Comparison of ENCODE assay signal across 10 cellular contexts in genomic region chr2:176291768-176292393, GRCh38. TPM values are rescaled to one million over a fixed set of nuclear protein-coding genes. Genes with fewer than 3 reads are reported as not detected.
DNase-seq lines count a peak whose midpoint lies in the region; ATAC-seq and TF ChIP-seq lines count a peak whose summit lies in the region.
"Had no signal": no experiment of that assay in that cellular context is flagged by ENCODE, and none has a peak within 500 bp of the region (broad histone marks: within the 10 kb centered on the region; RNA-seq: fewer than 3 reads in every experiment).

No MANE protein-coding gene starts in this region.

- H3K27ac ChIP-seq in RWPE2 (ENCODE audit: poor library complexity, severe bottlenecking) (no peak overlapping the region), substantia nigra (ENCODE audit: low read depth, low read length, poor library complexity, severe bottlenecking) (no peak overlapping the region)

- ATAC-seq in GM19035 (IDR thresholded peaks at IDR 0.05; ENCODE audit: unreplicated experiment) (peak; percentile 93), HG02938 (IDR thresholded peaks at IDR 0.05; ENCODE audit: unreplicated experiment) (peak; percentile 79), RWPE2 (ENCODE audit: low read depth) (0 out of 3 replicates have a peak, but pooled peaks have one; percentile 35)

- DNase-seq in DMS79 treated with DMSO at 0.1 percent for 48 hours (lab: John Stamatoyannopoulos, UW) (peak; percentile 30), RWPE2 (ENCODE audit: low spot score) (no peak), mucosa of gallbladder (ENCODE audit: low spot score) (no peak), NCI-H1436 (lab: John Stamatoyannopoulos, UW) (no peak), cerebellar nuclear complex (lab: John Stamatoyannopoulos, UW) (no peak), substantia nigra (lab: John Stamatoyannopoulos, UW) (no peak)
- DNase-seq: activated B cell treated with CpG ODN at 0.5 μM for 24 hours, NCI-H1048 had no signal

- no peak overlapping the region for H3K4me3 ChIP-seq in RWPE2 (ENCODE audit: severe bottlenecking)

- H3K36me3 ChIP-seq in RWPE2 (ENCODE audit: low read depth), result no peaks in the 10 kb centered on the region; the same call in 1 of the 2 replicates

- no peak for TF ChIP-seq CTCF in RWPE2 (IDR thresholded peaks at IDR 0.05; ENCODE audit: poor library complexity, severe bottlenecking)

- no peaks in the 10 kb centered on the region for H3K27me3 ChIP-seq in RWPE2 (ENCODE audit: insufficient read depth, poor library complexity, severe bottlenecking)

- peaks cover 6% of the 10 kb centered on the region for H3K4me1 ChIP-seq in RWPE2 (ENCODE audit: insufficient read depth, poor library complexity, severe bottlenecking)

- H3K9me3 ChIP-seq in RWPE2 (ENCODE audit: severe bottlenecking), result no peaks in the 10 kb centered on the region

RNA-seq across cellular contexts. Expression of gene MTX2, which starts 22.6 kb away (rescaled TPM):
- total RNA-seq in mucosa of gallbladder, result 22.3 TPM

Comparison
In these comparisons a context has a peak if more than half of its experiments do, and no peak if none do; other contexts are left out.
1. ATAC-seq: peak in every context shown above with its lines; median percentile 93 in GM19035; 79 in HG02938; 35 in RWPE2.